Comparison of ENCODE assay signal across 8 cellular contexts in the genomic region with DNA sequence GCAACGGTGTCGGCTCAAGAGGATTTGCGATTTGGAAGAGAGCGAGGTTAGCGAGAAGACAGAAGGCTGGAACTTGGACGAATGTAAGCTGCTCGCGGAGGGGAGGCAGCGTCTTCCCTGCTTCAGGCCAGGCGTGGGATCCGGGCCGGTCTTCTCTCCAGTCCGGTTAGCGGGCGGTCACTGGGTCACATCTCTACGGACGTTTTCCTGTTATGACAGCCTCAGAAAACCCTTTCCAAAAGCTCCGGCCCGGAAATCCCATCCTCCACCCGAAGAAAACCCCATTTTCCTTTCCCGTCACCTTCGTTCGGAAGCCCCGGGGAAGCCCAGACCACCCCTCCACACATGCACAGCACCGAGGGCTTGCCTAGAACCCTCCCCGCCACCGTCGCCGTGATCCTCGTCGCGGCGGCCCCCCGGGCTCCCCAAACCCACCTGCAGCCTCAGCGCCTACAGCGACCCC. TPM values are rescaled to one million over a fixed set of nuclear protein-coding genes. Genes with fewer than 3 reads are reported as not detected.
A peak's percentile ranks its signal among the peaks of the same experiment; 100 is the strongest.
DNase-seq lines count a peak whose midpoint lies in the region; ATAC-seq and TF ChIP-seq lines count a peak whose summit lies in the region.

No MANE protein-coding gene starts in this region.

- H3K9me3 ChIP-seq in CD4-positive, CD25-positive, alpha-beta regulatory T cell (ENCODE audit: control insufficient read depth in 2 of 2, low read length in 2 of 2) = no peaks in the 10 kb centered on the region
- no peaks in the 10 kb centered on the region for H3K9me3 ChIP-seq in cardiac muscle cell (ENCODE audit: low read depth)

- peak overlapping the region; percentile 91 for H3K27ac ChIP-seq in CD4-positive, CD25-positive, alpha-beta regulatory T cell (ENCODE audit: insufficient read depth, low read length, poor library complexity, severe bottlenecking)
- H3K27ac ChIP-seq in cardiac muscle cell = peak overlapping the region; percentile 99

- H3K27me3 ChIP-seq in CD4-positive, CD25-positive, alpha-beta regulatory T cell (ENCODE audit: control insufficient read depth, insufficient read depth, low read length) = no peaks in the 10 kb centered on the region
- no peaks in the 10 kb centered on the region for H3K27me3 ChIP-seq in cardiac muscle cell

- TF ChIP-seq CTCF in cardiac muscle cell (IDR thresholded peaks at IDR 0.05; ENCODE audit: low read depth, low read length) (no peak), progenitor cell of endocrine pancreas (IDR thresholded peaks at IDR 0.05; ENCODE audit: unreplicated experiment) (no peak)

- peaks cover 13% of the 10 kb centered on the region for H3K36me3 ChIP-seq in CD4-positive, CD25-positive, alpha-beta regulatory T cell (ENCODE audit: control insufficient read depth, insufficient read depth, low read length)
- peaks cover 6% of the 10 kb centered on the region for H3K36me3 ChIP-seq in cardiac muscle cell

- DNase-seq in CD4-positive, CD25-positive, alpha-beta regulatory T cell = peak in 1 of 3 donors; percentile 56
- DNase-seq in cardiac muscle cell (ENCODE audit: low read depth in 1 of 2, low spot score in 1 of 2) = peak; percentile 45 to 57
- DNase-seq in progenitor cell of endocrine pancreas (ENCODE audit: low spot score, unreplicated experiment) = no peak
- no peak for DNase-seq in amniotic stem cell (lab: John Stamatoyannopoulos, UW)
- DNase-seq in ecto neural progenitor cell (ENCODE audit: low spot score) = no peak

- H3K4me1 Mint-ChIP-seq in CD4-positive, CD25-positive, alpha-beta regulatory T cell = peaks cover 34 to 74% (median 52%) of the 10 kb centered on the region in 4 donors
- peaks cover 18% of the 10 kb centered on the region for H3K4me1 Mint-ChIP-seq in activated T-helper 17 cell treated with anti-CD3 and anti-CD28 coated beads, Interleukin-2, amount 50 U/mL, for 72 hours
- H3K4me1 Mint-ChIP-seq in progenitor cell of endocrine pancreas (ENCODE audit: low read depth) = peaks cover 20% of the 10 kb centered on the region

- ATAC-seq in CD4-positive, CD25-positive, alpha-beta regulatory T cell (ENCODE audit: low read depth in 2 of 2) = peak in 1 of 2 donors; percentile 4
- ATAC-seq in GM19035 (IDR thresholded peaks at IDR 0.05; ENCODE audit: unreplicated experiment) (peak; percentile 21), HG03571 (IDR thresholded peaks at IDR 0.05; ENCODE audit: unreplicated experiment) (peak; percentile 12)
- ATAC-seq in activated T-helper 17 cell treated with anti-CD3 and anti-CD28 coated beads, Interleukin-2, amount 50 U/mL, for 72 hours (replicated peaks) = peak; percentile 43

- peaks cover 10% of the 10 kb centered on the region for H3K36me3 Mint-ChIP-seq in CD4-positive, CD25-positive, alpha-beta regulatory T cell
- peaks cover 67% of the 10 kb centered on the region for H3K36me3 Mint-ChIP-seq in activated T-helper 17 cell treated with anti-CD3 and anti-CD28 coated beads, Interleukin-2, amount 50 U/mL, for 72 hours (ENCODE audit: low read depth)
- H3K36me3 Mint-ChIP-seq in progenitor cell of endocrine pancreas (ENCODE audit: insufficient read depth) = peaks cover 5% of the 10 kb centered on the region

- peak overlapping the region; percentile 100 for H3K27ac Mint-ChIP-seq in CD4-positive, CD25-positive, alpha-beta regulatory T cell
- H3K27ac Mint-ChIP-seq in activated T-helper 17 cell treated with anti-CD3 and anti-CD28 coated beads, Interleukin-2, amount 50 U/mL, for 72 hours = peak overlapping the region; percentile 98
- peak overlapping the region; percentile 100 for H3K27ac Mint-ChIP-seq in progenitor cell of endocrine pancreas

- H3K9me3 Mint-ChIP-seq in CD4-positive, CD25-positive, alpha-beta regulatory T cell = peaks cover 0 to 2% (median 0%) of the 10 kb centered on the region in 7 donors
- no peaks in the 10 kb centered on the region for H3K9me3 Mint-ChIP-seq in activated T-helper 17 cell treated with anti-CD3 and anti-CD28 coated beads, Interleukin-2, amount 50 U/mL, for 72 hours
- H3K9me3 Mint-ChIP-seq in progenitor cell of endocrine pancreas (ENCODE audit: low read depth) = no peaks in the 10 kb centered on the region

- no peaks in the 10 kb centered on the region for H3K27me3 Mint-ChIP-seq in CD4-positive, CD25-positive, alpha-beta regulatory T cell
- H3K27me3 Mint-ChIP-seq in activated T-helper 17 cell treated with anti-CD3 and anti-CD28 coated beads, Interleukin-2, amount 50 U/mL, for 72 hours = no peaks in the 10 kb centered on the region
- no peaks in the 10 kb centered on the region for H3K27me3 Mint-ChIP-seq in progenitor cell of endocrine pancreas

- peak overlapping the region; percentile 96 to 99 (median 98) for H3K4me3 Mint-ChIP-seq in CD4-positive, CD25-positive, alpha-beta regulatory T cell
- peak overlapping the region; percentile 99 for H3K4me3 Mint-ChIP-seq in activated T-helper 17 cell treated with anti-CD3 and anti-CD28 coated beads, Interleukin-2, amount 50 U/mL, for 72 hours
- H3K4me3 Mint-ChIP-seq in progenitor cell of endocrine pancreas (ENCODE audit: low read depth) = peak overlapping the region; percentile 98

- peaks cover 45% of the 10 kb centered on the region for H3K4me1 ChIP-seq in CD4-positive, CD25-positive, alpha-beta regulatory T cell (ENCODE audit: control insufficient read depth, insufficient read depth, low read length, poor library complexity, severe bottlenecking)
- peaks cover 5% of the 10 kb centered on the region for H3K4me1 ChIP-seq in cardiac muscle cell (ENCODE audit: low read depth)

- peak overlapping the region; percentile 95 for H3K4me3 ChIP-seq in CD4-positive, CD25-positive, alpha-beta regulatory T cell (ENCODE audit: low read depth, low read length)
- peak overlapping the region; percentile 78 for H3K4me3 ChIP-seq in cardiac muscle cell

RNA-seq across cellular contexts. Expression of a gene that starts 0.3 kb away (rescaled TPM):
- total RNA-seq in CD4-positive, CD25-positive, alpha-beta regulatory T cell = 54.8 TPM
- 100 to 1,000 TPM; 390 to 471 (median 424) TPM for polyA plus RNA-seq in CD4-positive, CD25-positive, alpha-beta regulatory T cell
- total RNA-seq in activated T-helper 17 cell treated with anti-CD3 and anti-CD28 coated beads, Interleukin-2, amount 50 U/mL, for 72 hours = 10 to 100 TPM; 67.1 to 88.5 TPM
- 154 and 223 TPM in 2 replicates for total RNA-seq in cardiac muscle cell
- polyA plus RNA-seq in cardiac muscle cell = 458 and 613 TPM in 2 replicates
- 96.3 and 99.0 TPM in 2 replicates for total RNA-seq in progenitor cell of endocrine pancreas

RNA-seq across cellular contexts. Expression of a gene that starts 0.5 kb away (rescaled TPM):
- 33.9 TPM for total RNA-seq in CD4-positive, CD25-positive, alpha-beta regulatory T cell
- 10 to 100 TPM; 34.1 to 48.8 (median 37.3) TPM for polyA plus RNA-seq in CD4-positive, CD25-positive, alpha-beta regulatory T cell
- total RNA-seq in activated T-helper 17 cell treated with anti-CD3 and anti-CD28 coated beads, Interleukin-2, amount 50 U/mL, for 72 hours = 10 to 100 TPM; 42.9 to 88.8 TPM
- total RNA-seq in cardiac muscle cell (55.2 and 63.6 TPM in 2 replicates), progenitor cell of endocrine pancreas (73.5 and 76.2 TPM in 2 replicates)
- 27.6 and 35.2 TPM in 2 replicates for polyA plus RNA-seq in cardiac muscle cell

RNA-seq across cellular contexts. Expression of a gene that starts 14.9 kb away (rescaled TPM):
- 28.5 TPM for total RNA-seq in CD4-positive, CD25-positive, alpha-beta regulatory T cell
- polyA plus RNA-seq in CD4-positive, CD25-positive, alpha-beta regulatory T cell = 10 to 100 TPM; 13.1 to 21.3 (median 16.3) TPM
- 10 to 100 TPM; 21.8 to 31.7 TPM for total RNA-seq in activated T-helper 17 cell treated with anti-CD3 and anti-CD28 coated beads, Interleukin-2, amount 50 U/mL, for 72 hours
- 23.7 and 41.1 TPM in 2 replicates for total RNA-seq in cardiac muscle cell
- polyA plus RNA-seq in cardiac muscle cell = 26.3 and 27.9 TPM in 2 replicates
- 31.9 and 33.4 TPM in 2 replicates for total RNA-seq in progenitor cell of endocrine pancreas

Comparison
In these comparisons a context has a peak if more than half of its experiments do, and no peak if none do; other contexts are left out.
1. DNase-seq: peak in cardiac muscle cell (2 of 2); none in progenitor cell of endocrine pancreas (single experiment), amniotic stem cell (single experiment) and ecto neural progenitor cell (single experiment).
2. Peak in every context shown above with its lines, with median percentiles within 50 percentile points of each other: H3K27ac Mint-ChIP-seq and H3K4me3 Mint-ChIP-seq.